In the genomic region with DNA sequence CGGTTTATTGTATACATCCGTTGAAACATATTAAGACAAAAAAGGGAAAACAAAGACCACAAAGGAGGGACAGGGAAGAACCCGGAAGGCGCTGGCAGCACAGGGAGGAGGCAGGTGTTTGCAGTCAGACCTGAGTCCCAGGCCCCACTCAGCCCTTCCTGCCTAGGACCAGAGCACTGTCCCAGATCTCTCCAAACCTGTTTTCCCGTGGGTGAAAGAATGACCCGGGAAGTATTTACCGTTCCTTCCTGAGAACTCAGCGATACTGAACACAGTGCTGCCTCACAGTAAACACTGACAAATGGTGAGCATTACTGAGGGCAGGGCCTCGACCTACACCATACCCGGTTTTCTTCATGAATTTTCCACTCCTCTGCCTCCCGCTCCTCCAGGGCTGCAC, we compare ENCODE assay signal across 19 cellular contexts. TPM values are rescaled to one million over a fixed set of nuclear protein-coding genes. Genes with fewer than 3 reads are reported as not detected.
A peak's percentile ranks its signal among the peaks of the same experiment; 100 is the strongest.
DNase-seq lines count a peak whose midpoint lies in the region; ATAC-seq and TF ChIP-seq lines count a peak whose summit lies in the region.
"Had no signal": no experiment of that assay in that cellular context is flagged by ENCODE, and none has a peak within 500 bp of the region (broad histone marks: within the 10 kb centered on the region; RNA-seq: fewer than 3 reads in every experiment).

No MANE protein-coding gene starts in this region.

- no peak overlapping the region for H3K9ac ChIP-seq in endodermal cell (ENCODE audit: extremely low read depth, low read length, poor library complexity, severe bottlenecking)
- H3K9ac ChIP-seq: BLaER1 treated with 17β-estradiol and CSF1 and Interleukin-3, amounts not matched to agents 10 nM and 100 nM had no signal

- DNase-seq in NCI-H748 (lab: John Stamatoyannopoulos, UW; ENCODE audit: unreplicated experiment) (peak; percentile 40), NCI-H748 treated with DMSO at 0.1 percent for 48 hours (lab: John Stamatoyannopoulos, UW) (no peak), endodermal cell (no peak), tibial nerve (ENCODE audit: low spot score in 2 of 2) (no peak), epidermal melanocyte (ENCODE audit: insufficient read length, low spot score) (no peak), GF-D8 (lab: John Stamatoyannopoulos, UW) (no peak)
- DNase-seq: activated T-cell treated with anti-CD3 and anti-CD28 coated beads, Interleukin-2, amount 50 U/mL, for 1 hour; cortex of kidney; H9; KG1; NCI-H2081 treated with DMSO at 0.1 percent for 48 hours; NCI-H774; stimulated activated naive B cell treated with anti-CD40 and anti-IgM and Interleukin-4, amounts not matched to agents 10 μg/mL and 1 μg/mL and 100 μg/mL, for 72 hours had no signal

- no peak overlapping the region for H3K4me3 ChIP-seq in endodermal cell (ENCODE audit: low read length)
- peak overlapping the region in 1 of 2 donors; percentile 37 for H3K4me3 ChIP-seq in muscle layer of duodenum (ENCODE audit: low read depth in 1 of 2, low read length in 2 of 2)
- H3K4me3 ChIP-seq in tibial nerve: peak overlapping the region in 1 of 4 donors; percentile 66

- no peaks in the 10 kb centered on the region for H3K36me3 Mint-ChIP-seq in endodermal cell (ENCODE audit: low read depth)
- H3K36me3 Mint-ChIP-seq: activated naive CD4-positive, alpha-beta T cell treated with anti-CD3 and anti-CD28 coated beads, Interleukin-2, amount 50 U/mL, for 24 hours; stimulated activated naive B cell treated with anti-CD40 and anti-IgM and Interleukin-4, amounts not matched to agents 10 μg/mL and 1 μg/mL and 100 μg/mL, for 72 hours had no signal

- no peak for TF ChIP-seq POLR2A in tibial nerve (IDR thresholded peaks at IDR 0.05)

- no peaks in the 10 kb centered on the region for H3K9me3 ChIP-seq in endodermal cell (ENCODE audit: control insufficient read depth, low read length)
- peaks cover 0 to 7% of the 10 kb centered on the region in 2 donors for H3K9me3 ChIP-seq in muscle layer of duodenum (ENCODE audit: control insufficient read depth in 1 of 2, low read length in 2 of 2)
- peaks cover 0 to 7% (median 0%) of the 10 kb centered on the region in 4 donors for H3K9me3 ChIP-seq in tibial nerve

- WGBS in endodermal cell (ENCODE audit: insufficient coverage in 1 of 2, insufficient read length in 1 of 2), 2 experiments: 85 to 93% methylated on average over 5 to 11 of the region's 11 CpGs
- WGBS in tibial nerve, 2 donors: 78 to 80% methylated on average over 11 of the region's 11 CpGs

- H3K9me3 Mint-ChIP-seq in endodermal cell: peaks cover 21% of the 10 kb centered on the region
- H3K9me3 Mint-ChIP-seq: activated naive CD4-positive, alpha-beta T cell treated with anti-CD3 and anti-CD28 coated beads, Interleukin-2, amount 50 U/mL, for 24 hours had no signal

- H3K27me3 ChIP-seq in endodermal cell (ENCODE audit: control insufficient read depth, insufficient read depth, low read length, poor library complexity, severe bottlenecking): peaks cover 67% of the 10 kb centered on the region
- H3K27me3 ChIP-seq in muscle layer of duodenum (ENCODE audit: low read depth, low read length): peaks cover 4% of the 10 kb centered on the region
- peaks cover 0 to 34% of the 10 kb centered on the region in 2 donors for H3K27me3 ChIP-seq in tibial nerve

- no peak overlapping the region for H3K27ac ChIP-seq in endodermal cell (ENCODE audit: low read depth, low read length)
- peak overlapping the region; percentile 31 for H3K27ac ChIP-seq in muscle layer of duodenum (ENCODE audit: low read length)
- peak overlapping the region in 3 of 4 donors; percentile 81 to 90 (median 89) for H3K27ac ChIP-seq in tibial nerve
- H3K27ac ChIP-seq: BLaER1 treated with 17β-estradiol and CSF1 and Interleukin-3, amounts not matched to agents 10 nM and 100 nM had no signal

- no peak for TF ChIP-seq EP300 in tibial nerve (IDR thresholded peaks at IDR 0.05)

- H3K4me1 ChIP-seq in endodermal cell (ENCODE audit: control insufficient read depth, insufficient read depth, low read length): no peaks in the 10 kb centered on the region
- peaks cover 0 to 12% of the 10 kb centered on the region in 2 donors for H3K4me1 ChIP-seq in muscle layer of duodenum (ENCODE audit: control insufficient read depth in 1 of 2, insufficient read depth in 2 of 2, low read length in 2 of 2)
- H3K4me1 ChIP-seq in tibial nerve: peaks cover 0 to 9% (median 0%) of the 10 kb centered on the region in 4 donors

- no peak for ATAC-seq in GM18517 (IDR thresholded peaks at IDR 0.05; ENCODE audit: unreplicated experiment)
- ATAC-seq: Panc1; stimulated activated naive B cell treated with anti-CD40 and anti-IgM and Interleukin-4, amounts not matched to agents 10 μg/mL and 1 μg/mL and 100 μg/mL, for 72 hours had no signal

- peaks cover 65% of the 10 kb centered on the region for H3K27me3 Mint-ChIP-seq in endodermal cell (ENCODE audit: insufficient read depth)

- H3K36me3 ChIP-seq in endodermal cell (ENCODE audit: control insufficient read depth, insufficient read depth, low read length): no peaks in the 10 kb centered on the region
- no peaks in the 10 kb centered on the region for H3K36me3 ChIP-seq in muscle layer of duodenum (ENCODE audit: control insufficient read depth in 1 of 2, insufficient read depth in 2 of 2, low read length in 2 of 2)
- no peaks in the 10 kb centered on the region for H3K36me3 ChIP-seq in tibial nerve

- H3K4me3 Mint-ChIP-seq in endodermal cell: peak overlapping the region; percentile 37
- H3K4me3 Mint-ChIP-seq: activated naive CD4-positive, alpha-beta T cell treated with anti-CD3 and anti-CD28 coated beads, Interleukin-2, amount 50 U/mL, for 24 hours; stimulated activated naive B cell treated with anti-CD40 and anti-IgM and Interleukin-4, amounts not matched to agents 10 μg/mL and 1 μg/mL and 100 μg/mL, for 72 hours had no signal

- peaks cover 6% of the 10 kb centered on the region for H3K4me1 Mint-ChIP-seq in endodermal cell
- H3K4me1 Mint-ChIP-seq: stimulated activated naive B cell treated with anti-CD40 and anti-IgM and Interleukin-4, amounts not matched to agents 10 μg/mL and 1 μg/mL and 100 μg/mL, for 72 hours had no signal

- H3K27ac Mint-ChIP-seq in endodermal cell: no peak overlapping the region
- H3K27ac Mint-ChIP-seq: activated naive CD4-positive, alpha-beta T cell treated with anti-CD3 and anti-CD28 coated beads, Interleukin-2, amount 50 U/mL, for 24 hours; H9; stimulated activated naive B cell treated with anti-CD40 and anti-IgM and Interleukin-4, amounts not matched to agents 10 μg/mL and 1 μg/mL and 100 μg/mL, for 72 hours had no signal

- no peak for TF ChIP-seq CTCF in endodermal cell (conservative IDR thresholded peaks at IDR 0.05)
- no peak for TF ChIP-seq CTCF in tibial nerve (IDR thresholded peaks at IDR 0.05)

RNA-seq across cellular contexts. Expression of a gene that starts 1.2 kb away (rescaled TPM):
- 1 to 10 TPM in 1 of 2 donors, under 1 TPM in 1; 0.35 to 1.2 TPM for total RNA-seq in endodermal cell
- polyA plus RNA-seq in endodermal cell (2013, experiment 1 of 2): 0.50 TPM
- polyA plus RNA-seq in endodermal cell (2013, experiment 2 of 2): not detected
- 10 to 100 TPM in 2 of 4 donors, 1 to 10 TPM in 2; 4.8 to 25.5 (median 8.9) TPM for total RNA-seq in tibial nerve
- total RNA-seq: A172 had no signal
